1 cellular context compared by ENCODE assay signal in the genomic region with DNA sequence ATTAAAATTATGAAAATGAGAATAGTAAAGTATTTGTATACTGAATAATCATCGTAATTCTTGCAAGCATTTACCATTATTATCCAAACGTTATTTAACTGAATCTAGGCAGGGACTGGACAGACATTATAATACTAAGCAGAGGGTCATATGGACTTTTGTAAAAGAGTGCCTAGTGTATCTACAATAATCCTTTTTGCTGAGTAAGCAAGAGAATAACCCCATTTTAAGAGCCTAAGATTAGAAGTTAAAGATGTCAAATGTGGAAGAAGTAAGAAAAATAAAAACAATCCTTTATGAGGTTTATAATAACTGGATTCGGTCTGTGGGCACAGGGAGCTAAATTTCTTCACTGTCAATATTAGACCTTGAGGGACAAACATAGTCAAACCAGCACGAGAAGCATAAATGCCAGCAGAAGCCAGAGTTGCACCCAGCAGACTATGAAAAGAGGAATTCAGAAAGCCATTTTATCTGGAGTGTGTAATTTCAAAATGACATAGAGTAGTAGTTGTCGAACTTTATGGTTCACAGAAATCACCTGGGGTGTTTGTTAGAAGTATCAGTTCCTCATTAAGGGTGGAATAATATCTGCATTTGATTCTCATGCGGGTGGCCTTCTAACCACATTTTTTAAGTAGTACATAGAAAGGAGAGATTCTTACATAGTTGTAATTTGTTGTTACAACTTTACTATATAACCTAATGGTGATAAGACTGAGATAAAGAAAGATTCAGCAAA.
TF ChIP-seq lines count a peak whose summit lies in the region.

No MANE protein-coding gene starts in this region.

TF ChIP-seq in GM12878, 131 proteins besides CTCF, POLR2A, EP300 and RAD21 (continued from another document and continues in another):
- TF ChIP-seq, protein P1, sequence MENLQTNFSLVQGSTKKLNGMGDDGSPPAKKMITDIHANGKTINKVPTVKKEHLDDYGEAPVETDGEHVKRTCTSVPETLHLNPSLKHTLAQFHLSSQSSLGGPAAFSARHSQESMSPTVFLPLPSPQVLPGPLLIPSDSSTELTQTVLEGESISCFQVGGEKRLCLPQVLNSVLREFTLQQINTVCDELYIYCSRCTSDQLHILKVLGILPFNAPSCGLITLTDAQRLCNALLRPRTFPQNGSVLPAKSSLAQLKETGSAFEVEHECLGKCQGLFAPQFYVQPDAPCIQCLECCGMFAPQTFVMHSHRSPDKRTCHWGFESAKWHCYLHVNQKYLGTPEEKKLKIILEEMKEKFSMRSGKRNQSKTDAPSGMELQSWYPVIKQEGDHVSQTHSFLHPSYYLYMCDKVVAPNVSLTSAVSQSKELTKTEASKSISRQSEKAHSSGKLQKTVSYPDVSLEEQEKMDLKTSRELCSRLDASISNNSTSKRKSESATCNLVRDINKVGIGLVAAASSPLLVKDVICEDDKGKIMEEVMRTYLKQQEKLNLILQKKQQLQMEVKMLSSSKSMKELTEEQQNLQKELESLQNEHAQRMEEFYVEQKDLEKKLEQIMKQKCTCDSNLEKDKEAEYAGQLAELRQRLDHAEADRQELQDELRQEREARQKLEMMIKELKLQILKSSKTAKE (IDR thresholded peaks at IDR 0.05; ENCODE audit: low read depth, poor library complexity, severe bottlenecking) = no peak
- TF ChIP-seq MEF2A (IDR thresholded peaks at IDR 0.05; ENCODE audit: insufficient read depth, low read depth, low read length) = no peak
- no peak for TF ChIP-seq MYC (IDR thresholded peaks at IDR 0.05; ENCODE audit: insufficient read depth, insufficient read length, insufficient replicate concordance, low read length, severe bottlenecking)
- peak; percentile 99 for TF ChIP-seq ZNF217 (IDR thresholded peaks at IDR 0.05)
- TF ChIP-seq CBX3 (IDR thresholded peaks at IDR 0.05; ENCODE audit: borderline replicate concordance, low read depth) = no peak
- peak; percentile 68 for TF ChIP-seq JUNB (IDR thresholded peaks at IDR 0.05)
- TF ChIP-seq TCF3 (IDR thresholded peaks at IDR 0.05; ENCODE audit: borderline replicate concordance, insufficient read depth, low read depth, low read length) = no peak
- no peak for TF ChIP-seq CBFB (IDR thresholded peaks at IDR 0.05; ENCODE audit: low read depth)
- TF ChIP-seq, protein P2, sequence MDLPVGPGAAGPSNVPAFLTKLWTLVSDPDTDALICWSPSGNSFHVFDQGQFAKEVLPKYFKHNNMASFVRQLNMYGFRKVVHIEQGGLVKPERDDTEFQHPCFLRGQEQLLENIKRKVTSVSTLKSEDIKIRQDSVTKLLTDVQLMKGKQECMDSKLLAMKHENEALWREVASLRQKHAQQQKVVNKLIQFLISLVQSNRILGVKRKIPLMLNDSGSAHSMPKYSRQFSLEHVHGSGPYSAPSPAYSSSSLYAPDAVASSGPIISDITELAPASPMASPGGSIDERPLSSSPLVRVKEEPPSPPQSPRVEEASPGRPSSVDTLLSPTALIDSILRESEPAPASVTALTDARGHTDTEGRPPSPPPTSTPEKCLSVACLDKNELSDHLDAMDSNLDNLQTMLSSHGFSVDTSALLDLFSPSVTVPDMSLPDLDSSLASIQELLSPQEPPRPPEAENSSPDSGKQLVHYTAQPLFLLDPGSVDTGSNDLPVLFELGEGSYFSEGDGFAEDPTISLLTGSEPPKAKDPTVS (IDR thresholded peaks at IDR 0.05; ENCODE audit: low read depth, low read length) = no peak
- no peak for TF ChIP-seq RELA (IDR thresholded peaks at IDR 0.05; ENCODE audit: borderline replicate concordance, partially characterized antibody)
- TF ChIP-seq DPF2 (IDR thresholded peaks at IDR 0.05) = peak; percentile 78
- TF ChIP-seq ETV6 (conservative IDR thresholded peaks at IDR 0.05 in 1 of 2, IDR thresholded peaks at IDR 0.05 in 1 of 2; ENCODE audit: borderline replicate concordance in 1 of 2, low read depth in 1 of 2) = no peak
- TF ChIP-seq, protein P3, sequence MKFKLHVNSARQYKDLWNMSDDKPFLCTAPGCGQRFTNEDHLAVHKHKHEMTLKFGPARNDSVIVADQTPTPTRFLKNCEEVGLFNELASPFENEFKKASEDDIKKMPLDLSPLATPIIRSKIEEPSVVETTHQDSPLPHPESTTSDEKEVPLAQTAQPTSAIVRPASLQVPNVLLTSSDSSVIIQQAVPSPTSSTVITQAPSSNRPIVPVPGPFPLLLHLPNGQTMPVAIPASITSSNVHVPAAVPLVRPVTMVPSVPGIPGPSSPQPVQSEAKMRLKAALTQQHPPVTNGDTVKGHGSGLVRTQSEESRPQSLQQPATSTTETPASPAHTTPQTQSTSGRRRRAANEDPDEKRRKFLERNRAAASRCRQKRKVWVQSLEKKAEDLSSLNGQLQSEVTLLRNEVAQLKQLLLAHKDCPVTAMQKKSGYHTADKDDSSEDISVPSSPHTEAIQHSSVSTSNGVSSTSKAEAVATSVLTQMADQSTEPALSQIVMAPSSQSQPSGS (IDR thresholded peaks at IDR 0.05; ENCODE audit: low read length) = peak; percentile 76
- TF ChIP-seq MTA3 (IDR thresholded peaks at IDR 0.05; ENCODE audit: borderline replicate concordance, low read length) = no peak
- no peak for TF ChIP-seq STAT1 (conservative IDR thresholded peaks at IDR 0.05)
- TF ChIP-seq ATF7 (IDR thresholded peaks at IDR 0.05; ENCODE audit: low read depth) = peak; percentile 59
- TF ChIP-seq BMI1 (IDR thresholded peaks at IDR 0.05; ENCODE audit: borderline replicate concordance) = peak; percentile 30; the same call in 1 of the 2 replicates
- TF ChIP-seq BACH1 (IDR thresholded peaks at IDR 0.05; ENCODE audit: borderline replicate concordance) = no peak; the same call in 1 of the 2 replicates
- TF ChIP-seq SMAD5 (IDR thresholded peaks at IDR 0.05; ENCODE audit: low read depth) = no peak
- no peak for TF ChIP-seq SREBF2 (IDR thresholded peaks at IDR 0.05; ENCODE audit: low read length)
- no peak for TF ChIP-seq KLF5 (IDR thresholded peaks at IDR 0.05; ENCODE audit: partially characterized antibody)
- TF ChIP-seq, protein P4, sequence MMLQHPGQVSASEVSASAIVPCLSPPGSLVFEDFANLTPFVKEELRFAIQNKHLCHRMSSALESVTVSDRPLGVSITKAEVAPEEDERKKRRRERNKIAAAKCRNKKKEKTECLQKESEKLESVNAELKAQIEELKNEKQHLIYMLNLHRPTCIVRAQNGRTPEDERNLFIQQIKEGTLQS (IDR thresholded peaks at IDR 0.05; ENCODE audit: borderline replicate concordance, extremely low read depth, low read depth, low read length) = no peak
- no peak for TF ChIP-seq SIN3A (IDR thresholded peaks at IDR 0.05; ENCODE audit: low read depth, low read length)
- no peak for TF ChIP-seq CREB1 (IDR thresholded peaks at IDR 0.05; ENCODE audit: low read depth)
- TF ChIP-seq NRF1 (conservative IDR thresholded peaks at IDR 0.05; ENCODE audit: low read depth, low read length) = no peak
- TF ChIP-seq, protein P5, sequence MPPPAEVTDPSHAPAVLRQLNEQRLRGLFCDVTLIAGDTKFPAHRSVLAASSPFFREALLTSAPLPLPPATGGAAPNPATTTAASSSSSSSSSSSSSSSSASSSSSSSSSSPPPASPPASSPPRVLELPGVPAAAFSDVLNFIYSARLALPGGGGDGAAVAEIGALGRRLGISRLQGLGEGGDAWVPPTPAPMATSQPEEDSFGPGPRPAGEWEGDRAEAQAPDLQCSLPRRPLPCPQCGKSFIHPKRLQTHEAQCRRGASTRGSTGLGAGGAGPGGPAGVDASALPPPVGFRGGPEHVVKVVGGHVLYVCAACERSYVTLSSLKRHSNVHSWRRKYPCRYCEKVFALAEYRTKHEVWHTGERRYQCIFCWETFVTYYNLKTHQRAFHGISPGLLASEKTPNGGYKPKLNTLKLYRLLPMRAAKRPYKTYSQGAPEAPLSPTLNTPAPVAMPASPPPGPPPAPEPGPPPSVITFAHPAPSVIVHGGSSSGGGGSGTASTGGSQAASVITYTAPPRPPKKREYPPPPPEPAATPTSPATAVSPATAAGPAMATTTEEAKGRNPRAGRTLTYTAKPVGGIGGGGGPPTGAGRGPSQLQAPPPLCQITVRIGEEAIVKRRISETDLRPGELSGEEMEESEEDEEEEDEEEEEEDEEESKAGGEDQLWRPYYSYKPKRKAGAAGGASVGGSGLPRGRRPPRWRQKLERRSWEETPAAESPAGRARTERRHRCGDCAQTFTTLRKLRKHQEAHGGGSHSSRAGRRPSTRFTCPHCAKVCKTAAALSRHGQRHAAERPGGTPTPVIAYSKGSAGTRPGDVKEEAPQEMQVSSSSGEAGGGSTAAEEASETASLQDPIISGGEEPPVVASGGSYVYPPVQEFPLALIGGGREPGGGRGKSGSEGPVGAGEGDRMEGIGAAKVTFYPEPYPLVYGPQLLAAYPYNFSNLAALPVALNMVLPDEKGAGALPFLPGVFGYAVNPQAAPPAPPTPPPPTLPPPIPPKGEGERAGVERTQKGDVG (CRISPR knock-in tag; IDR thresholded peaks at IDR 0.05) = no peak
- TF ChIP-seq, protein P6, sequence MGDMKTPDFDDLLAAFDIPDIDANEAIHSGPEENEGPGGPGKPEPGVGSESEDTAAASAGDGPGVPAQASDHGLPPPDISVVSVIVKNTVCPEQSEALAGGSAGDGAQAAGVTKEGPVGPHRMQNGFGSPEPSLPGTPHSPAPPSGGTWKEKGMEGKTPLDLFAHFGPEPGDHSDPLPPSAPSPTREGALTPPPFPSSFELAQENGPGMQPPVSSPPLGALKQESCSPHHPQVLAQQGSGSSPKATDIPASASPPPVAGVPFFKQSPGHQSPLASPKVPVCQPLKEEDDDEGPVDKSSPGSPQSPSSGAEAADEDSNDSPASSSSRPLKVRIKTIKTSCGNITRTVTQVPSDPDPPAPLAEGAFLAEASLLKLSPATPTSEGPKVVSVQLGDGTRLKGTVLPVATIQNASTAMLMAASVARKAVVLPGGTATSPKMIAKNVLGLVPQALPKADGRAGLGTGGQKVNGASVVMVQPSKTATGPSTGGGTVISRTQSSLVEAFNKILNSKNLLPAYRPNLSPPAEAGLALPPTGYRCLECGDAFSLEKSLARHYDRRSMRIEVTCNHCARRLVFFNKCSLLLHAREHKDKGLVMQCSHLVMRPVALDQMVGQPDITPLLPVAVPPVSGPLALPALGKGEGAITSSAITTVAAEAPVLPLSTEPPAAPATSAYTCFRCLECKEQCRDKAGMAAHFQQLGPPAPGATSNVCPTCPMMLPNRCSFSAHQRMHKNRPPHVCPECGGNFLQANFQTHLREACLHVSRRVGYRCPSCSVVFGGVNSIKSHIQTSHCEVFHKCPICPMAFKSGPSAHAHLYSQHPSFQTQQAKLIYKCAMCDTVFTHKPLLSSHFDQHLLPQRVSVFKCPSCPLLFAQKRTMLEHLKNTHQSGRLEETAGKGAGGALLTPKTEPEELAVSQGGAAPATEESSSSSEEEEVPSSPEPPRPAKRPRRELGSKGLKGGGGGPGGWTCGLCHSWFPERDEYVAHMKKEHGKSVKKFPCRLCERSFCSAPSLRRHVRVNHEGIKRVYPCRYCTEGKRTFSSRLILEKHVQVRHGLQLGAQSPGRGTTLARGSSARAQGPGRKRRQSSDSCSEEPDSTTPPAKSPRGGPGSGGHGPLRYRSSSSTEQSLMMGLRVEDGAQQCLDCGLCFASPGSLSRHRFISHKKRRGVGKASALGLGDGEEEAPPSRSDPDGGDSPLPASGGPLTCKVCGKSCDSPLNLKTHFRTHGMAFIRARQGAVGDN (IDR thresholded peaks at IDR 0.05) = no peak
- peak; percentile 93 for TF ChIP-seq RUNX3 (IDR thresholded peaks at IDR 0.05; ENCODE audit: low read length)
- no peak for TF ChIP-seq TAF1 (IDR thresholded peaks at IDR 0.05; ENCODE audit: borderline replicate concordance, low read depth, low read length)
- no peak for TF ChIP-seq RB1 (IDR thresholded peaks at IDR 0.05; ENCODE audit: borderline replicate concordance)
- 0 out of 2 replicates have a peak, but pooled peaks have one; percentile 42 for TF ChIP-seq PML (IDR thresholded peaks at IDR 0.05; ENCODE audit: low read length)
- TF ChIP-seq, protein P7, sequence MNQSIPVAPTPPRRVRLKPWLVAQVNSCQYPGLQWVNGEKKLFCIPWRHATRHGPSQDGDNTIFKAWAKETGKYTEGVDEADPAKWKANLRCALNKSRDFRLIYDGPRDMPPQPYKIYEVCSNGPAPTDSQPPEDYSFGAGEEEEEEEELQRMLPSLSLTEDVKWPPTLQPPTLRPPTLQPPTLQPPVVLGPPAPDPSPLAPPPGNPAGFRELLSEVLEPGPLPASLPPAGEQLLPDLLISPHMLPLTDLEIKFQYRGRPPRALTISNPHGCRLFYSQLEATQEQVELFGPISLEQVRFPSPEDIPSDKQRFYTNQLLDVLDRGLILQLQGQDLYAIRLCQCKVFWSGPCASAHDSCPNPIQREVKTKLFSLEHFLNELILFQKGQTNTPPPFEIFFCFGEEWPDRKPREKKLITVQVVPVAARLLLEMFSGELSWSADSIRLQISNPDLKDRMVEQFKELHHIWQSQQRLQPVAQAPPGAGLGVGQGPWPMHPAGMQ (IDR thresholded peaks at IDR 0.05; ENCODE audit: borderline replicate concordance) = no peak
- TF ChIP-seq ZNF274 (IDR thresholded peaks at IDR 0.05; ENCODE audit: insufficient read depth, insufficient read length) = no peak
- TF ChIP-seq ZZZ3 (IDR thresholded peaks at IDR 0.05; ENCODE audit: control insufficient read depth, insufficient read length, low read depth) = no peak
- TF ChIP-seq, protein P8, sequence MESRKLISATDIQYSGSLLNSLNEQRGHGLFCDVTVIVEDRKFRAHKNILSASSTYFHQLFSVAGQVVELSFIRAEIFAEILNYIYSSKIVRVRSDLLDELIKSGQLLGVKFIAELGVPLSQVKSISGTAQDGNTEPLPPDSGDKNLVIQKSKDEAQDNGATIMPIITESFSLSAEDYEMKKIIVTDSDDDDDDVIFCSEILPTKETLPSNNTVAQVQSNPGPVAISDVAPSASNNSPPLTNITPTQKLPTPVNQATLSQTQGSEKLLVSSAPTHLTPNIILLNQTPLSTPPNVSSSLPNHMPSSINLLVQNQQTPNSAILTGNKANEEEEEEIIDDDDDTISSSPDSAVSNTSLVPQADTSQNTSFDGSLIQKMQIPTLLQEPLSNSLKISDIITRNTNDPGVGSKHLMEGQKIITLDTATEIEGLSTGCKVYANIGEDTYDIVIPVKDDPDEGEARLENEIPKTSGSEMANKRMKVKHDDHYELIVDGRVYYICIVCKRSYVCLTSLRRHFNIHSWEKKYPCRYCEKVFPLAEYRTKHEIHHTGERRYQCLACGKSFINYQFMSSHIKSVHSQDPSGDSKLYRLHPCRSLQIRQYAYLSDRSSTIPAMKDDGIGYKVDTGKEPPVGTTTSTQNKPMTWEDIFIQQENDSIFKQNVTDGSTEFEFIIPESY (IDR thresholded peaks at IDR 0.05) = no peak
- TF ChIP-seq, protein P9, sequence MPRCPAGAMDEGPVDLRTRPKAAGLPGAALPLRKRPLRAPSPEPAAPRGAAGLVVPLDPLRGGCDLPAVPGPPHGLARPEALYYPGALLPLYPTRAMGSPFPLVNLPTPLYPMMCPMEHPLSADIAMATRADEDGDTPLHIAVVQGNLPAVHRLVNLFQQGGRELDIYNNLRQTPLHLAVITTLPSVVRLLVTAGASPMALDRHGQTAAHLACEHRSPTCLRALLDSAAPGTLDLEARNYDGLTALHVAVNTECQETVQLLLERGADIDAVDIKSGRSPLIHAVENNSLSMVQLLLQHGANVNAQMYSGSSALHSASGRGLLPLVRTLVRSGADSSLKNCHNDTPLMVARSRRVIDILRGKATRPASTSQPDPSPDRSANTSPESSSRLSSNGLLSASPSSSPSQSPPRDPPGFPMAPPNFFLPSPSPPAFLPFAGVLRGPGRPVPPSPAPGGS (IDR thresholded peaks at IDR 0.05; ENCODE audit: borderline replicate concordance, insufficient read depth, low read depth, low read length, poor library complexity, severe bottlenecking) = peak; percentile 35
- peak; percentile 56; the same call in 1 of the 2 replicates for TF ChIP-seq ZBED1 (IDR thresholded peaks at IDR 0.05; ENCODE audit: borderline replicate concordance)
- no peak for TF ChIP-seq TCF12 (IDR thresholded peaks at IDR 0.05; ENCODE audit: low read depth, low read length)
- TF ChIP-seq HDAC2 (IDR thresholded peaks at IDR 0.05) = no peak
- TF ChIP-seq SMAD1 (IDR thresholded peaks at IDR 0.05; ENCODE audit: low read depth, partially characterized antibody) = no peak
- peak; percentile 76; the same call in 1 of the 2 replicates for TF ChIP-seq PAX5 (IDR thresholded peaks at IDR 0.05; ENCODE audit: borderline replicate concordance, low read depth, low read length)
- no peak for TF ChIP-seq EED (IDR thresholded peaks at IDR 0.05; ENCODE audit: low read depth)
- no peak for TF ChIP-seq SMARCA5 (IDR thresholded peaks at IDR 0.05)
